Comparison of ENCODE assay signal across 26 cellular contexts in genomic region chr6:54132587-54132986, GRCh38. TPM values are rescaled to one million over a fixed set of nuclear protein-coding genes. Genes with fewer than 3 reads are reported as not detected.
"Had no signal": no experiment of that assay in that cellular context is flagged by ENCODE, and none has a peak within 500 bp of the region (broad histone marks: within the 10 kb centered on the region; RNA-seq: fewer than 3 reads in every experiment).

No MANE protein-coding gene starts in this region.

- ATAC-seq: effector memory CD8-positive, alpha-beta T cell; gastroesophageal sphincter; heart left ventricle; left cardiac atrium; left lung; lower lobe of right lung; naive thymus-derived CD8-positive, alpha-beta T cell; right cardiac atrium; stimulated activated memory B cell treated with anti-CD40 and anti-IgM and Interleukin-4, amounts not matched to agents 10 μg/mL and 1 μg/mL and 100 μg/mL, for 72 hours; stimulated activated naive CD8-positive, alpha-beta T cell treated with anti-CD3 and anti-CD28 coated beads, Interleukin-15, Interleukin-2, amounts not matched to agents 100 U/mL and 50 U/mL, for 24 hours had no signal

- H3K27ac ChIP-seq: gastroesophageal sphincter, heart left ventricle, hepatocyte, left lung, lower lobe of right lung, prostate gland, skin epidermis, spleen, testis, tibial artery had no signal

- H3K4me1 ChIP-seq: lower lobe of right lung, prostate gland, spleen, testis had no signal

- H3K36me3 ChIP-seq: gastroesophageal sphincter, left lung, lower lobe of right lung, prostate gland, spleen, tibial artery had no signal

- DNase-seq: cortex of kidney; effector memory CD8-positive, alpha-beta T cell; erythroblast; foreskin fibroblast; heart left ventricle; left cardiac atrium; left lung; lower lobe of right lung; naive thymus-derived CD8-positive, alpha-beta T cell; nephron progenitor cell; nucleus accumbens; right cardiac atrium; spleen; stimulated activated CD4-positive, alpha-beta T cell treated with anti-CD3 and anti-CD28 coated beads, Interleukin-4, amount 100 ng/mL, for 4 hours; stimulated activated naive CD8-positive, alpha-beta T cell treated with anti-CD3 and anti-CD28 coated beads, Interleukin-15, Interleukin-2, amounts not matched to agents 100 U/mL and 50 U/mL, for 24 hours; substantia nigra; testis; tibial artery had no signal

- H3K9me3 ChIP-seq: gastroesophageal sphincter, heart left ventricle, left lung, lower lobe of right lung, prostate gland, spleen, testis, tibial artery had no signal

- H3K27me3 ChIP-seq: gastroesophageal sphincter, heart left ventricle, hepatocyte, left lung, spleen, testis, tibial artery had no signal

- FAIRE-seq: endometrium had no signal

- H3K79me2 ChIP-seq: hepatocyte had no signal

- H3K4me3 ChIP-seq: gastroesophageal sphincter, heart left ventricle, hepatocyte, left lung, lower lobe of right lung, prostate gland, skin epidermis, spleen, testis, tibial artery had no signal

- H2AFZ ChIP-seq: hepatocyte had no signal

- H3K4me2 ChIP-seq: hepatocyte had no signal

RNA-seq across cellular contexts. Expression of gene MLIP, which starts 21.3 kb away (rescaled TPM):
- total RNA-seq: kidney epithelial cell; lower lobe of right lung; naive thymus-derived CD8-positive, alpha-beta T cell; osteocyte had no signal
- polyA plus RNA-seq: naive thymus-derived CD8-positive, alpha-beta T cell had no signal
